9 cellular contexts compared by ENCODE assay signal in genomic region chr14:76954371-76954770, GRCh38.
DNase-seq lines count a peak whose midpoint lies in the region; ATAC-seq, FAIRE-seq and TF ChIP-seq lines count a peak whose summit lies in the region.
"Had no signal": no experiment of that assay in that cellular context is flagged by ENCODE, and none has a peak within 500 bp of the region (broad histone marks: within the 10 kb centered on the region; RNA-seq: fewer than 3 reads in every experiment).

No MANE protein-coding gene starts in this region.

- H3K4me1 ChIP-seq in HUES48 (ENCODE audit: control insufficient read depth, insufficient read depth, low read length) (peaks cover 49% of the 10 kb centered on the region), keratinocyte (ENCODE audit: control insufficient read depth, extremely low read depth, insufficient read depth, low read length) (peaks cover 74% of the 10 kb centered on the region), smooth muscle cell (ENCODE audit: low read depth) (peaks cover 42% of the 10 kb centered on the region)

- H3K36me3 Mint-ChIP-seq in activated T-helper 17 cell treated with anti-CD3 and anti-CD28 coated beads, Interleukin-2, amount 50 U/mL, for 72 hours (ENCODE audit: low read depth), result no peaks in the 10 kb centered on the region

- H3K27ac ChIP-seq in HUES48 (ENCODE audit: low read depth, low read length) (peak overlapping the region; percentile 98), keratinocyte (ENCODE audit: control insufficient read depth, insufficient read depth, low read length) (peak overlapping the region; percentile 74), smooth muscle cell (ENCODE audit: low read depth) (peak overlapping the region; percentile 99)

- no peaks in the 10 kb centered on the region for H3K36me3 ChIP-seq in HUES48 (ENCODE audit: control insufficient read depth, insufficient read depth, low read length)
- H3K36me3 ChIP-seq in keratinocyte (ENCODE audit: control insufficient read depth in 2 of 2, extremely low read depth in 1 of 2, insufficient read depth in 2 of 2, low read length in 2 of 2), result no peaks in the 10 kb centered on the region
- H3K36me3 ChIP-seq in smooth muscle cell (ENCODE audit: low read depth), result no peaks in the 10 kb centered on the region

- H3K9me3 Mint-ChIP-seq in activated T-helper 17 cell treated with anti-CD3 and anti-CD28 coated beads, Interleukin-2, amount 50 U/mL, for 72 hours, result no peaks in the 10 kb centered on the region

- dilution Hi-C loops in keratinocyte (cut with MboI; ENCODE audit: extremely low pct_ligation_motif_present, low sequenced_read_pairs), result no loop called here

- H3K9ac ChIP-seq in HUES48 (ENCODE audit: low read depth, low read length) (no peak overlapping the region), keratinocyte (ENCODE audit: control insufficient read depth, extremely low read depth, insufficient read depth, low read length) (peak overlapping the region; percentile 43), smooth muscle cell (ENCODE audit: low read depth) (no peak overlapping the region)

- H3K27ac Mint-ChIP-seq in activated T-helper 17 cell treated with anti-CD3 and anti-CD28 coated beads, Interleukin-2, amount 50 U/mL, for 72 hours, result peak overlapping the region; percentile 82

- no peaks in the 10 kb centered on the region for H3K9me1 ChIP-seq in keratinocyte (ENCODE audit: control insufficient read depth, extremely low read depth, insufficient read depth, low read length)

- H2AFZ ChIP-seq in keratinocyte (ENCODE audit: control insufficient read depth, low read length), result peak overlapping the region; percentile 72
- H2AFZ ChIP-seq in smooth muscle cell (ENCODE audit: low read depth), result no peak overlapping the region

- H4K20me1 ChIP-seq in keratinocyte (ENCODE audit: control insufficient read depth, extremely low read depth, insufficient read depth, low read length) (no peaks in the 10 kb centered on the region), smooth muscle cell (ENCODE audit: low read depth) (no peaks in the 10 kb centered on the region)

- no peak for ATAC-seq in activated T-helper 17 cell treated with anti-CD3 and anti-CD28 coated beads, Interleukin-2, amount 50 U/mL, for 72 hours (replicated peaks)
- no peak for ATAC-seq in HG02970 (IDR thresholded peaks at IDR 0.05; ENCODE audit: low FRiP score, unreplicated experiment)

- no peaks in the 10 kb centered on the region for H3K27me3 Mint-ChIP-seq in activated T-helper 17 cell treated with anti-CD3 and anti-CD28 coated beads, Interleukin-2, amount 50 U/mL, for 72 hours

- H3K27me3 ChIP-seq in HUES48 (ENCODE audit: control insufficient read depth, insufficient read depth, low read length) (no peaks in the 10 kb centered on the region), keratinocyte (ENCODE audit: control insufficient read depth, extremely low read depth, insufficient read depth, low read length) (no peaks in the 10 kb centered on the region), smooth muscle cell (ENCODE audit: low read depth) (no peaks in the 10 kb centered on the region)

- H3K4me3 Mint-ChIP-seq in activated T-helper 17 cell treated with anti-CD3 and anti-CD28 coated beads, Interleukin-2, amount 50 U/mL, for 72 hours, result peak overlapping the region; percentile 80

- DNase-seq in keratinocyte (ENCODE audit: low read depth, low spot score) (no peak), smooth muscle cell (lab: John Stamatoyannopoulos, UW; ENCODE audit: unreplicated experiment) (no peak), DMS114 treated with DMSO at 0.1 percent for 48 hours (lab: John Stamatoyannopoulos, UW; ENCODE audit: unreplicated experiment) (no peak), COLO668 (lab: John Stamatoyannopoulos, UW; ENCODE audit: unreplicated experiment) (no peak)
- no peak for DNase-seq in activated CD4-positive, CD25-positive, alpha-beta regulatory T cell (lab: John Stamatoyannopoulos, UW)

- H3K79me2 ChIP-seq in keratinocyte (ENCODE audit: control insufficient read depth, insufficient read depth, low read length) (no peaks in the 10 kb centered on the region), smooth muscle cell (ENCODE audit: low read depth) (no peaks in the 10 kb centered on the region)

- H3K4me2 ChIP-seq in keratinocyte (ENCODE audit: control insufficient read depth, extremely low read depth, insufficient read depth, low read depth, low read length) (peak overlapping the region; percentile 49), smooth muscle cell (peak overlapping the region; percentile 75)

- no peak for TF ChIP-seq CTCF in keratinocyte (optimal IDR thresholded peaks at IDR 0.05 in 1 of 3, IDR thresholded peaks at IDR 0.05 in 1 of 3, conservative IDR thresholded peaks at IDR 0.05 in 1 of 3; ENCODE audit: extremely low read depth in 1 of 3, insufficient read depth in 2 of 3, low read length in 3 of 3)
- TF ChIP-seq CTCF in smooth muscle cell (IDR thresholded peaks at IDR 0.05; ENCODE audit: borderline replicate concordance, insufficient read depth, poor library complexity, severe bottlenecking), result no peak

- H3K9me3 ChIP-seq in HUES48 (ENCODE audit: control insufficient read depth, insufficient read depth, low read length) (no peaks in the 10 kb centered on the region), keratinocyte (ENCODE audit: control insufficient read depth, low read depth, low read length) (no peaks in the 10 kb centered on the region), smooth muscle cell (replicated peaks; ENCODE audit: low read depth) (no peaks in the 10 kb centered on the region)

- peaks cover 40% of the 10 kb centered on the region for H3F3A ChIP-seq in smooth muscle cell (ENCODE audit: low read depth)

- WGBS in smooth muscle cell (ENCODE audit: low lambda C conversion rate), result 74% methylated on average over 3 of the region's 3 CpGs

- H3K4me1 Mint-ChIP-seq in activated T-helper 17 cell treated with anti-CD3 and anti-CD28 coated beads, Interleukin-2, amount 50 U/mL, for 72 hours, result peaks cover 33% of the 10 kb centered on the region

- H3K4me3 ChIP-seq in HUES48 (ENCODE audit: low read depth, low read length), result no peak overlapping the region
- H3K4me3 ChIP-seq in keratinocyte (ENCODE audit: control insufficient read depth in 2 of 3, extremely low read depth in 1 of 3, insufficient read depth in 2 of 3, low read depth in 1 of 3, low read length in 3 of 3), result no peak overlapping the region
- no peak overlapping the region for H3K4me3 ChIP-seq in smooth muscle cell

- peak; percentile 36 for FAIRE-seq in keratinocyte (lab: Jason Lieb, UNC)
- FAIRE-seq: bronchial epithelial cell had no signal
